Comparison of ENCODE assay signal across 8 cellular contexts in genomic region chr14:94423465-94424056, GRCh38. TPM values are rescaled to one million over a fixed set of nuclear protein-coding genes. Genes with fewer than 3 reads are reported as not detected.
DNase-seq lines count a peak whose midpoint lies in the region; ATAC-seq and TF ChIP-seq lines count a peak whose summit lies in the region.

No MANE protein-coding gene starts in this region.

- H3K4me2 ChIP-seq in mesenchymal stem cell (ENCODE audit: low read length, poor library complexity, severe bottlenecking): no peak overlapping the region

- H2BK120ac ChIP-seq in mesenchymal stem cell (ENCODE audit: low read depth, low read length): no peak overlapping the region

- peaks cover 5 to 16% of the 10 kb centered on the region in 2 experiments for H3K27me3 ChIP-seq in mesenchymal stem cell (ENCODE audit: control insufficient read depth in 1 of 2, insufficient read depth in 1 of 2, low read length in 2 of 2)

- WGBS in mesenchymal stem cell: 10% methylated on average over 13 of the region's 13 CpGs

- no peak overlapping the region for H2AK5ac ChIP-seq in mesenchymal stem cell (ENCODE audit: low read length, severe bottlenecking)

- H2BK5ac ChIP-seq in mesenchymal stem cell (ENCODE audit: low read depth, low read length, poor library complexity, severe bottlenecking): no peak overlapping the region

- DNase-seq in 8988T (peak; percentile 28), GM12864 (ENCODE audit: low read depth) (peak; percentile 25), LoVo (ENCODE audit: low spot score) (peak; percentile 61), UCSD-AML1 (lab: John Stamatoyannopoulos, UW; ENCODE audit: unreplicated experiment) (peak; percentile 62), ecto neural progenitor cell (ENCODE audit: low spot score) (peak; percentile 85), mesenchymal stem cell (peak; percentile 7)
- peak; percentile 30 for DNase-seq in stimulated activated CD8-positive, alpha-beta memory T cell treated with anti-CD3 and anti-CD28 coated beads, Interleukin-7, amount 100 ng/mL, for 24 hours (ENCODE audit: low read depth)

- H3K9me3 ChIP-seq in mesenchymal stem cell (ENCODE audit: control insufficient read depth, low read length): no peaks in the 10 kb centered on the region

- H4K8ac ChIP-seq in mesenchymal stem cell (ENCODE audit: low read length): no peak overlapping the region

- no peaks in the 10 kb centered on the region for H3K36me3 ChIP-seq in mesenchymal stem cell (ENCODE audit: control insufficient read depth in 1 of 2, insufficient read depth in 2 of 2, low read depth in 1 of 2, low read length in 2 of 2)

- no peak overlapping the region for H4K91ac ChIP-seq in mesenchymal stem cell (ENCODE audit: low read length)

- no peak overlapping the region for H2BK12ac ChIP-seq in mesenchymal stem cell (ENCODE audit: low read length in 2 of 2)

- no peak overlapping the region for H2AFZ ChIP-seq in mesenchymal stem cell (ENCODE audit: low read depth, low read length)

- H3K4me3 ChIP-seq in GM12864 (ENCODE audit: low read depth, low read length) (no peak overlapping the region), mesenchymal stem cell (ENCODE audit: insufficient read depth in 1 of 2, low read depth in 1 of 2, low read length in 2 of 2) (peak overlapping the region in 1 of 2 experiments; percentile 40)

- H3K23ac ChIP-seq in mesenchymal stem cell (ENCODE audit: low read length in 2 of 2): no peak overlapping the region

- peak overlapping the region; percentile 35 for H3K9ac ChIP-seq in mesenchymal stem cell (ENCODE audit: low read length)

- no peak overlapping the region for H3K14ac ChIP-seq in mesenchymal stem cell (ENCODE audit: low read length in 2 of 2)

- no peaks in the 10 kb centered on the region for H3K4me1 ChIP-seq in mesenchymal stem cell (ENCODE audit: control insufficient read depth, insufficient read depth, low read depth, low read length)

- no peak overlapping the region for H3K18ac ChIP-seq in mesenchymal stem cell (ENCODE audit: low read depth in 1 of 2, low read length in 2 of 2)

- peak; percentile 76 for TF ChIP-seq CTCF in GM12864 (IDR thresholded peaks at IDR 0.05; ENCODE audit: low read depth, low read length, missing control alignments)

- no peak overlapping the region for H3K4ac ChIP-seq in mesenchymal stem cell (ENCODE audit: low read depth in 1 of 2, low read length in 2 of 2)

- ATAC-seq in GM18873 (IDR thresholded peaks at IDR 0.05; ENCODE audit: low FRiP score, unreplicated experiment): no peak

- H3K79me1 ChIP-seq in mesenchymal stem cell (replicated peaks; ENCODE audit: low read length, poor library complexity, severe bottlenecking): no peaks in the 10 kb centered on the region

- H2BK15ac ChIP-seq in mesenchymal stem cell (ENCODE audit: low read depth, poor library complexity, severe bottlenecking): no peak overlapping the region

- H3K27ac ChIP-seq in mesenchymal stem cell (ENCODE audit: low read length, poor library complexity, severe bottlenecking): no peak overlapping the region

RNA-seq across cellular contexts. Expression of gene SERPINA11, which starts 29.0 kb away (rescaled TPM):
- polyA plus RNA-seq in mesenchymal stem cell (2013, experiment 1 of 2): not detected
- not detected for polyA plus RNA-seq in mesenchymal stem cell (2013, experiment 2 of 2)

RNA-seq across cellular contexts. Expression of gene SERPINA1, which starts 35.2 kb away (rescaled TPM):
- polyA plus RNA-seq in mesenchymal stem cell (2013, experiment 1 of 2): not detected
- not detected for polyA plus RNA-seq in mesenchymal stem cell (2013, experiment 2 of 2)

RNA-seq across cellular contexts. Expression of gene SERPINA9, which starts 52.4 kb away (rescaled TPM):
- not detected for polyA plus RNA-seq in mesenchymal stem cell (2013, experiment 1 of 2)
- not detected for polyA plus RNA-seq in mesenchymal stem cell (2013, experiment 2 of 2)

RNA-seq across cellular contexts. Expression of gene SERPINA2, which starts 57.1 kb away (rescaled TPM):
- not detected for polyA plus RNA-seq in mesenchymal stem cell (2013, experiment 1 of 2)
- polyA plus RNA-seq in mesenchymal stem cell (2013, experiment 2 of 2): not detected

Comparison
In these comparisons a context has a peak if more than half of its experiments do, and no peak if none do; other contexts are left out.
1. DNase-seq: peak in every context shown above with its lines; median percentile 85 in ecto neural progenitor cell; 62 in UCSD-AML1; 61 in LoVo; 30 in stimulated activated CD8-positive, alpha-beta memory T cell treated with anti-CD3 and anti-CD28 coated beads, Interleukin-7, amount 100 ng/mL, for 24 hours; 28 in 8988T; 25 in GM12864; 7 in mesenchymal stem cell.